In genomic region chr1:120068683-120069066, GRCh38 we compare ENCODE assay signal across 8 cellular contexts. TPM values are rescaled to one million over a fixed set of nuclear protein-coding genes. Genes with fewer than 3 reads are reported as not detected.
DNase-seq lines count a peak whose midpoint lies in the region; ATAC-seq and TF ChIP-seq lines count a peak whose summit lies in the region.
"Not testable (repeated sequence)": the region's sequence is repeated elsewhere in the genome, so short reads cannot be mapped to it uniquely, and the experiment has no call there.

No MANE protein-coding gene starts in this region.

- H3K27me3 ChIP-seq in HUES48 (ENCODE audit: control insufficient read depth, insufficient read depth, low read length); endodermal cell (ENCODE audit: control insufficient read depth, insufficient read depth, low read length, poor library complexity, severe bottlenecking): not testable (repeated sequence)

- ATAC-seq in stimulated activated naive CD8-positive, alpha-beta T cell treated with anti-CD3 and anti-CD28 coated beads, Interleukin-15, Interleukin-2, amounts not matched to agents 100 U/mL and 50 U/mL, for 24 hours: not testable (repeated sequence)

- peak overlapping the region; percentile 44 for H3K4me3 Mint-ChIP-seq in activated naive CD4-positive, alpha-beta T cell treated with anti-CD3 and anti-CD28 coated beads, Interleukin-2, amount 10 ng/mL, durations not matched to agents 7 days and 5 days
- H3K4me3 Mint-ChIP-seq in endodermal cell (peak overlapping the region; percentile 54), immature natural killer cell (peak overlapping the region; percentile 46 to 66 (median 65)), osteocyte (ENCODE audit: unreplicated experiment) (peak overlapping the region; percentile 68)

- not testable (repeated sequence) for H3K27ac ChIP-seq in HUES48 (ENCODE audit: low read depth, low read length); endodermal cell (ENCODE audit: low read depth, low read length)

- H3K4me1 Mint-ChIP-seq in activated naive CD4-positive, alpha-beta T cell treated with anti-CD3 and anti-CD28 coated beads, Interleukin-2, amount 10 ng/mL, durations not matched to agents 7 days and 5 days: peaks cover 12% of the 10 kb centered on the region
- H3K4me1 Mint-ChIP-seq in endodermal cell; immature natural killer cell; osteocyte (ENCODE audit: unreplicated experiment): not testable (repeated sequence)

- not testable (repeated sequence) for H3K4me1 ChIP-seq in HUES48 (ENCODE audit: control insufficient read depth, insufficient read depth, low read length); endodermal cell (ENCODE audit: control insufficient read depth, insufficient read depth, low read length)

- CTCF ChIA-PET in activated naive CD4-positive, alpha-beta T cell treated with anti-CD3 and anti-CD28 coated beads, Interleukin-2, amount 10 ng/mL, durations not matched to agents 7 days and 5 days (lab: Charles Lee): not testable (repeated sequence)

- H3K9ac ChIP-seq in HUES48 (ENCODE audit: low read depth, low read length); endodermal cell (ENCODE audit: extremely low read depth, low read length, poor library complexity, severe bottlenecking): not testable (repeated sequence)

- not testable (repeated sequence) for H3K9me3 ChIP-seq in HUES48 (ENCODE audit: control insufficient read depth, insufficient read depth, low read length); endodermal cell (ENCODE audit: control insufficient read depth, low read length)

- not testable (repeated sequence) for H3K27me3 Mint-ChIP-seq in activated naive CD4-positive, alpha-beta T cell treated with anti-CD3 and anti-CD28 coated beads, Interleukin-2, amount 10 ng/mL, durations not matched to agents 7 days and 5 days; endodermal cell (ENCODE audit: insufficient read depth); immature natural killer cell (ENCODE audit: low read depth in 3 of 3); osteocyte (ENCODE audit: unreplicated experiment)

- not testable (repeated sequence) for TF ChIP-seq CTCF in AG09309 (IDR thresholded peaks at IDR 0.05; ENCODE audit: control insufficient read depth, insufficient read depth, low read depth, low read length, missing control alignments); WI38 (IDR thresholded peaks at IDR 0.05; ENCODE audit: low read depth, low read length); endodermal cell (conservative IDR thresholded peaks at IDR 0.05); osteocyte (IDR thresholded peaks at IDR 0.05)

- H3K4me3 ChIP-seq in AG09309 (ENCODE audit: control insufficient read depth, low read depth, low read length) (peak overlapping the region; percentile 51), HUES48 (ENCODE audit: low read depth, low read length) (peak overlapping the region; percentile 52), WI38 (ENCODE audit: low read depth, low read length) (peak overlapping the region; percentile 60)
- not testable (repeated sequence) for H3K4me3 ChIP-seq in endodermal cell (ENCODE audit: low read length)

- H3K9me3 Mint-ChIP-seq in activated naive CD4-positive, alpha-beta T cell treated with anti-CD3 and anti-CD28 coated beads, Interleukin-2, amount 10 ng/mL, durations not matched to agents 7 days and 5 days; endodermal cell; immature natural killer cell; osteocyte (ENCODE audit: unreplicated experiment): not testable (repeated sequence)

- H3K36me3 Mint-ChIP-seq in activated naive CD4-positive, alpha-beta T cell treated with anti-CD3 and anti-CD28 coated beads, Interleukin-2, amount 10 ng/mL, durations not matched to agents 7 days and 5 days; endodermal cell (ENCODE audit: low read depth); immature natural killer cell; osteocyte (ENCODE audit: unreplicated experiment): not testable (repeated sequence)

- not testable (repeated sequence) for H3K27ac Mint-ChIP-seq in activated naive CD4-positive, alpha-beta T cell treated with anti-CD3 and anti-CD28 coated beads, Interleukin-2, amount 10 ng/mL, durations not matched to agents 7 days and 5 days; endodermal cell; immature natural killer cell; osteocyte (ENCODE audit: unreplicated experiment)

- DNase-seq in AG09309 (ENCODE audit: low read depth); activated naive CD4-positive, alpha-beta T cell treated with anti-CD3 and anti-CD28 coated beads, Interleukin-2, amount 10 ng/mL, durations not matched to agents 7 days and 5 days; endodermal cell; osteocyte (ENCODE audit: extremely low spot score, unreplicated experiment): not testable (repeated sequence)
- peak in 2 of 3 donors; percentile 38 to 46 for DNase-seq in immature natural killer cell
- peak; percentile 35 for DNase-seq in stimulated activated naive CD8-positive, alpha-beta T cell treated with anti-CD3 and anti-CD28 coated beads, Interleukin-15, Interleukin-2, amounts not matched to agents 100 U/mL and 50 U/mL, for 24 hours

- not testable (repeated sequence) for H3K36me3 ChIP-seq in HUES48 (ENCODE audit: control insufficient read depth, insufficient read depth, low read length); endodermal cell (ENCODE audit: control insufficient read depth, insufficient read depth, low read length)

- WGBS in endodermal cell (ENCODE audit: insufficient coverage in 1 of 2, insufficient read length in 1 of 2), 2 experiments: 0% methylated on average over 8 of the region's 28 CpGs; no CpG with 5 or more reads in 1 of the 2 experiments

RNA-seq across cellular contexts. Expression of gene NOTCH2, which starts 0.8 kb away (rescaled TPM):
- total RNA-seq in endodermal cell (10 to 100 TPM; 79.0 to 88.3 TPM), osteocyte (180 and 193 TPM in 2 replicates)
- 39.4 TPM for polyA plus RNA-seq in endodermal cell (2013, experiment 1 of 2)
- polyA plus RNA-seq in endodermal cell (2013, experiment 2 of 2): 42.9 TPM
- 10 to 100 TPM; 11.6 to 38.1 (median 16.7) TPM for polyA plus RNA-seq in immature natural killer cell
